Comparison of ENCODE assay signal across 20 cellular contexts in genomic region chr18:27847412-27847811, GRCh38.
DNase-seq lines count a peak whose midpoint lies in the region; ATAC-seq and TF ChIP-seq lines count a peak whose summit lies in the region.
"Had no signal": no experiment of that assay in that cellular context is flagged by ENCODE, and none has a peak within 500 bp of the region (broad histone marks: within the 10 kb centered on the region; RNA-seq: fewer than 3 reads in every experiment).

No MANE protein-coding gene starts in this region.

- H3K27ac Mint-ChIP-seq in activated T-helper 2 cell treated with anti-CD3 and anti-CD28 coated beads, Interferon-gamma antibody, Interleukin-2, Interleukin-4, amounts not matched to agents 10 μg/mL and 5 μg/mL and 100 μg/mL, durations not matched to agents 14 hours and 24 hours and 36 hours, result no peak overlapping the region
- H3K27ac Mint-ChIP-seq in stimulated activated naive B cell treated with anti-CD40 and anti-IgM and Interleukin-4, amounts not matched to agents 10 μg/mL and 1 μg/mL and 100 μg/mL, for 72 hours, result no peak overlapping the region
- H3K27ac Mint-ChIP-seq: GM23338, T-helper 17 cell had no signal

- no peaks in the 10 kb centered on the region for H3K36me3 Mint-ChIP-seq in activated T-helper 2 cell treated with anti-CD3 and anti-CD28 coated beads, Interferon-gamma antibody, Interleukin-2, Interleukin-4, amounts not matched to agents 10 μg/mL and 5 μg/mL and 100 μg/mL, durations not matched to agents 14 hours and 24 hours and 36 hours (ENCODE audit: low read depth)
- H3K36me3 Mint-ChIP-seq in stimulated activated naive B cell treated with anti-CD40 and anti-IgM and Interleukin-4, amounts not matched to agents 10 μg/mL and 1 μg/mL and 100 μg/mL, for 72 hours, result no peaks in the 10 kb centered on the region

- H3K9me3 Mint-ChIP-seq in activated T-helper 2 cell treated with anti-CD3 and anti-CD28 coated beads, Interferon-gamma antibody, Interleukin-2, Interleukin-4, amounts not matched to agents 10 μg/mL and 5 μg/mL and 100 μg/mL, durations not matched to agents 14 hours and 24 hours and 36 hours, result peaks cover 45% of the 10 kb centered on the region
- H3K9me3 Mint-ChIP-seq in stimulated activated naive B cell treated with anti-CD40 and anti-IgM and Interleukin-4, amounts not matched to agents 10 μg/mL and 1 μg/mL and 100 μg/mL, for 72 hours, result peaks cover 0 to 12% of the 10 kb centered on the region in 2 donors
- H3K9me3 Mint-ChIP-seq: GM23338 had no signal

- H3K9me2 ChIP-seq in hepatocyte (replicated peaks; ENCODE audit: insufficient read depth), result no peaks in the 10 kb centered on the region

- ATAC-seq in stimulated activated naive B cell treated with anti-CD40 and anti-IgM and Interleukin-4, amounts not matched to agents 10 μg/mL and 1 μg/mL and 100 μg/mL, for 72 hours (replicated peaks), result no peak
- ATAC-seq: GM23338, T-helper 17 cell had no signal

- H3K27ac ChIP-seq in hepatocyte (peak overlapping the region; percentile 69), testis (no peak overlapping the region)
- H3K27ac ChIP-seq: C4-2B, HL-60 had no signal

- 36% methylated on average over 4 of the region's 4 CpGs for WGBS in hepatocyte (ENCODE audit: low lambda C conversion rate, missing lambda C conversion rate)
- 63 to 66% methylated on average over 4 of the region's 4 CpGs for WGBS in testis, 2 donors

- no peaks in the 10 kb centered on the region for H3K27me3 Mint-ChIP-seq in activated T-helper 2 cell treated with anti-CD3 and anti-CD28 coated beads, Interferon-gamma antibody, Interleukin-2, Interleukin-4, amounts not matched to agents 10 μg/mL and 5 μg/mL and 100 μg/mL, durations not matched to agents 14 hours and 24 hours and 36 hours (ENCODE audit: low read depth)
- no peaks in the 10 kb centered on the region for H3K27me3 Mint-ChIP-seq in stimulated activated naive B cell treated with anti-CD40 and anti-IgM and Interleukin-4, amounts not matched to agents 10 μg/mL and 1 μg/mL and 100 μg/mL, for 72 hours
- H3K27me3 Mint-ChIP-seq: T-helper 17 cell had no signal

- intact Hi-C loops in testis (cut with DNase I; ENCODE audit: low total_unique reads), result no loop called here
- intact Hi-C loops in activated T-helper 2 cell treated with anti-CD3 and anti-CD28 coated beads, Interferon-gamma antibody, Interleukin-2, Interleukin-4, amounts not matched to agents 10 μg/mL and 5 μg/mL and 100 μg/mL, durations not matched to agents 14 hours and 24 hours and 36 hours (cut with micrococcal nuclease), result loop anchor here (5.0 kb wide), 1 partner anchor 660 kb away; no protein-coding TSS in a partner anchor

- no peaks in the 10 kb centered on the region for H3K79me2 ChIP-seq in hepatocyte

- H3K27me3 ChIP-seq in hepatocyte (no peaks in the 10 kb centered on the region), testis (no peaks in the 10 kb centered on the region), MG63 (no peaks in the 10 kb centered on the region)

- H3K36me3 ChIP-seq in hepatocyte (replicated peaks; ENCODE audit: insufficient read depth, low read depth), result no peaks in the 10 kb centered on the region
- H3K36me3 ChIP-seq in testis (ENCODE audit: low read depth, missing control alignments), result no peaks in the 10 kb centered on the region
- H3K36me3 ChIP-seq in MG63, result no peaks in the 10 kb centered on the region

- no peak for TF ChIP-seq POLR2A in testis (IDR thresholded peaks at IDR 0.05)

- no peaks in the 10 kb centered on the region for H3K4me1 Mint-ChIP-seq in activated T-helper 2 cell treated with anti-CD3 and anti-CD28 coated beads, Interferon-gamma antibody, Interleukin-2, Interleukin-4, amounts not matched to agents 10 μg/mL and 5 μg/mL and 100 μg/mL, durations not matched to agents 14 hours and 24 hours and 36 hours (ENCODE audit: low read depth)
- H3K4me1 Mint-ChIP-seq in stimulated activated naive B cell treated with anti-CD40 and anti-IgM and Interleukin-4, amounts not matched to agents 10 μg/mL and 1 μg/mL and 100 μg/mL, for 72 hours, result no peaks in the 10 kb centered on the region
- H3K4me1 Mint-ChIP-seq: GM23338, T-helper 17 cell had no signal

- H2AFZ ChIP-seq in hepatocyte, result no peak overlapping the region

- peak; percentile 11 for DNase-seq in NCI-H748 (lab: John Stamatoyannopoulos, UW; ENCODE audit: unreplicated experiment)
- DNase-seq in NCI-H748 treated with DMSO at 0.1 percent for 48 hours (lab: John Stamatoyannopoulos, UW), result no peak
- peak; percentile 22 for DNase-seq in M059J (ENCODE audit: low read depth)
- peak; percentile 24 for DNase-seq in hepatocyte (ENCODE audit: low spot score)
- no peak for DNase-seq in testis
- no peak for DNase-seq in MG63
- no peak for DNase-seq in activated T-helper 2 cell treated with anti-CD3 and anti-CD28 coated beads, Interferon-gamma antibody, Interleukin-2, Interleukin-4, amounts not matched to agents 10 μg/mL and 5 μg/mL and 100 μg/mL, durations not matched to agents 14 hours and 24 hours and 36 hours (ENCODE audit: low spot score)
- DNase-seq in stimulated activated naive B cell treated with anti-CD40 and anti-IgM and Interleukin-4, amounts not matched to agents 10 μg/mL and 1 μg/mL and 100 μg/mL, for 72 hours, result no peak
- DNase-seq: COR-L47, DND-41, KG1, NCI-H1436, NCI-H2081, NCI-H226, NCI-H69, SHP77, T-helper 17 cell had no signal

- peaks cover 7% of the 10 kb centered on the region for H3K4me1 ChIP-seq in hepatocyte (ENCODE audit: insufficient read depth)
- no peaks in the 10 kb centered on the region for H3K4me1 ChIP-seq in testis

- no peaks in the 10 kb centered on the region for H4K20me1 ChIP-seq in hepatocyte (ENCODE audit: insufficient read depth, poor library complexity, severe bottlenecking)

- H3K9me3 ChIP-seq in hepatocyte (ENCODE audit: low read depth) (no peaks in the 10 kb centered on the region), testis (no peaks in the 10 kb centered on the region), MG63 (no peaks in the 10 kb centered on the region)

- TF ChIP-seq CTCF in hepatocyte (IDR thresholded peaks at IDR 0.05; ENCODE audit: poor library complexity) (no peak), testis (IDR thresholded peaks at IDR 0.05) (no peak)

- H3K4me3 ChIP-seq in hepatocyte, result no peak overlapping the region
- no peak overlapping the region for H3K4me3 ChIP-seq in testis
- H3K4me3 ChIP-seq in MG63, result no peak overlapping the region
- H3K4me3 ChIP-seq: GM23338 had no signal

- H3K4me3 Mint-ChIP-seq in activated T-helper 2 cell treated with anti-CD3 and anti-CD28 coated beads, Interferon-gamma antibody, Interleukin-2, Interleukin-4, amounts not matched to agents 10 μg/mL and 5 μg/mL and 100 μg/mL, durations not matched to agents 14 hours and 24 hours and 36 hours (ENCODE audit: low read depth), result no peak overlapping the region
- no peak overlapping the region for H3K4me3 Mint-ChIP-seq in stimulated activated naive B cell treated with anti-CD40 and anti-IgM and Interleukin-4, amounts not matched to agents 10 μg/mL and 1 μg/mL and 100 μg/mL, for 72 hours
- H3K4me3 Mint-ChIP-seq: GM23338, T-helper 17 cell had no signal

- peak overlapping the region; percentile 17 for H3K4me2 ChIP-seq in hepatocyte
- H3K4me2 ChIP-seq: GM23338 had no signal

Comparison
In these comparisons a context has a peak if more than half of its experiments do, and no peak if none do; other contexts are left out.
1. DNase-seq: peak in NCI-H748 (single experiment), M059J (single experiment) and hepatocyte (single experiment); none in NCI-H748 treated with DMSO at 0.1 percent for 48 hours (single experiment), testis (single experiment), MG63 (single experiment), activated T-helper 2 cell treated with anti-CD3 and anti-CD28 coated beads, Interferon-gamma antibody, Interleukin-2, Interleukin-4, amounts not matched to agents 10 μg/mL and 5 μg/mL and 100 μg/mL, durations not matched to agents 14 hours and 24 hours and 36 hours (single experiment) and stimulated activated naive B cell treated with anti-CD40 and anti-IgM and Interleukin-4, amounts not matched to agents 10 μg/mL and 1 μg/mL and 100 μg/mL, for 72 hours (single experiment).